ENCODE assay signal across 27 cellular contexts in the genomic region with DNA sequence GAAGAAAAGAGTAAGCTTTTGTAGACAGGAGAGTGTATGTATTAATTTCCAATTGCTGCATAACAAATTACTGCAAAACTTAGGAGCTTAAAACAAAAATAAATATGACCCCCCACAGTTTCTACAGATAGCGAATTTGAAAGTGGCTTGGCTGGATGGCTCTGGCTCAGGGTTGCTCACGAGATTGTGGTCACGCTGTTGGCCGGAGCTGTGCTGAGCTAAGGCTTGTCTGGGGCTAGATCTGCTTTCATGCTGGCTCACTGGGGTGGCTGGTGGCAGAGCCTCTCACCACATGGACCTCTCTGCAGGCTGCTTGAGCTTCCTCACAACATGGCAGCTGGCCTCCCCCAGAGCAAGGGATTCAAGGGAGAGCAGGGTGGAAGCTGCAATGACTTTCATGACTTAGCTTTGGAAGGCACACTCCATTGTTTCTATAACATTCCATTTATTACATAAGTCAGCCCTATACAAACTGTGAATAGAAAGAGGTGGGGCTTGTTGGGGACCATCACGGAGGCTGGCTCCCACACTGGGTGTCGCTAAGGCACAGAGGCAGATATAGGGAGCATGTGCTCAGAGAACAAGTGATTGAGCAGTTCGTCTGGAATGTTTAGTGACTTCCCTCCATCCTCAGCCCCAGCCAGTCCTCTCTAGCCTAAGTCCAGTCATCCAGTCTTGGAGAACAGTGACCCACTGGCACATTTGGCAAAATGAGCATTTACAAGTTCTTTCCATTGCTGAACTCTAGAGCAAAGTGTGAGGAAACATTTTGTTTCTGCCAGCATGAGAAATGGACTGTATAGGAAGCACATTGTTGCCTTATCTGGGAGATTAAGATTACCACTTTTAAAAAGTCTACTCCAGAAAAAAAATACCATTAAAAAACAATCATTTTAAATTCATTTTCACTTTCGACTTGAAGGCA. TPM values are rescaled to one million over a fixed set of nuclear protein-coding genes. Genes with fewer than 3 reads are reported as not detected.
A peak's percentile ranks its signal among the peaks of the same experiment; 100 is the strongest.
DNase-seq lines count a peak whose midpoint lies in the region; ATAC-seq and TF ChIP-seq lines count a peak whose summit lies in the region.
"Had no signal": no experiment of that assay in that cellular context is flagged by ENCODE, and none has a peak within 500 bp of the region (broad histone marks: within the 10 kb centered on the region; RNA-seq: fewer than 3 reads in every experiment).

No MANE protein-coding gene starts in this region.

- 71% methylated on average over 8 of the region's 8 CpGs for WGBS in right cardiac atrium
- WGBS in heart right ventricle, 2 donors, result 80 to 83% methylated on average over 8 of the region's 8 CpGs

- DNase-seq in right cardiac atrium (no peak), heart right ventricle (no peak), amniotic epithelial cell (ENCODE audit: low read depth) (peak; percentile 65), fibroblast of mammary gland (ENCODE audit: low read depth) (peak; percentile 38), stromal cell of bone marrow (ENCODE audit: low read depth) (peak; percentile 46), retina (no peak)
- DNase-seq: activated CD4-positive, alpha-beta memory T cell treated with anti-CD3 and anti-CD28 coated beads for 36 hours; activated effector memory CD4-positive, alpha-beta T cell treated with Interleukin-2 at 50 U/mL for 16 hours; brain microvascular endothelial cell; C1 segment of cervical spinal cord; DND-41; endodermal cell; left colon; MM.1S; NCI-H1417 treated with DMSO at 0.1 percent for 48 hours; NCI-H510A; SHP77 treated with DMSO at 0.1 percent for 48 hours; stimulated activated CD4-positive, alpha-beta T cell treated with anti-CD3 and anti-CD28 coated beads, Interleukin-2, amount 100 ng/mL, for 24 hours; T-cell had no signal

- peak; percentile 57 to 81 for ATAC-seq in right cardiac atrium
- no peak for ATAC-seq in heart right ventricle
- no peak for ATAC-seq in GM18502 (IDR thresholded peaks at IDR 0.05; ENCODE audit: poor library complexity, unreplicated experiment)
- no peak for ATAC-seq in GM19023 (IDR thresholded peaks at IDR 0.05; ENCODE audit: unreplicated experiment)
- ATAC-seq: activated CD4-positive, CD25-positive, alpha-beta regulatory T cell treated with anti-CD3 and anti-CD28 coated beads, Interleukin-2, amount 50 U/mL, for 24 hours; HCT116; left colon; T-cell had no signal

- no peak for TF ChIP-seq CTCF in heart right ventricle (IDR thresholded peaks at IDR 0.05)
- TF ChIP-seq CTCF in fibroblast of mammary gland (conservative IDR thresholded peaks at IDR 0.05; ENCODE audit: control insufficient read depth, insufficient read depth, low read depth, low read length), result no peak

- intact Hi-C loops in right cardiac atrium (cut with DNase I) (no loop called here), heart right ventricle (cut with DNase I) (loop anchor here in 1 of 10 donors (10.0 kb wide), 1 partner anchor 440 kb away; no protein-coding TSS in a partner anchor)

- no peak overlapping the region for H3K4me3 ChIP-seq in right cardiac atrium (ENCODE audit: low read length)
- H3K4me3 ChIP-seq in heart right ventricle, result no peak overlapping the region
- no peak overlapping the region for H3K4me3 ChIP-seq in fibroblast of mammary gland (ENCODE audit: control insufficient read depth, low read depth, low read length)
- H3K4me3 ChIP-seq: esophagus muscularis mucosa, prostate gland, skin epidermis, suprapubic skin had no signal

- H3K9me3 ChIP-seq in right cardiac atrium (ENCODE audit: control insufficient read depth, low read length), result no peaks in the 10 kb centered on the region
- peaks cover 0 to 12% (median 0%) of the 10 kb centered on the region in 11 donors for H3K9me3 ChIP-seq in heart right ventricle
- H3K9me3 ChIP-seq: esophagus muscularis mucosa, prostate gland, suprapubic skin had no signal

- no peaks in the 10 kb centered on the region for H3K4me1 ChIP-seq in right cardiac atrium (ENCODE audit: control insufficient read depth, insufficient read depth, low read length)
- peaks cover 0 to 29% (median 5%) of the 10 kb centered on the region in 9 donors for H3K4me1 ChIP-seq in heart right ventricle
- H3K4me1 ChIP-seq: esophagus muscularis mucosa, prostate gland had no signal

- H3K27me3 ChIP-seq in right cardiac atrium (ENCODE audit: control insufficient read depth, insufficient read depth) (no peaks in the 10 kb centered on the region), heart right ventricle (no peaks in the 10 kb centered on the region)
- H3K27me3 ChIP-seq: brain microvascular endothelial cell, esophagus muscularis mucosa, suprapubic skin had no signal

- H3K36me3 ChIP-seq in heart right ventricle, result no peaks in the 10 kb centered on the region
- H3K36me3 ChIP-seq: brain microvascular endothelial cell, esophagus muscularis mucosa, prostate gland, suprapubic skin had no signal

- H3K27ac ChIP-seq in right cardiac atrium (ENCODE audit: low read length) (no peak overlapping the region), heart right ventricle (no peak overlapping the region)
- H3K27ac ChIP-seq: brain microvascular endothelial cell, esophagus muscularis mucosa, prostate gland, skin epidermis, suprapubic skin had no signal

RNA-seq across cellular contexts. Expression of a gene that starts 47.9 kb away (rescaled TPM):
- total RNA-seq in right cardiac atrium (10 to 100 TPM in 1 of 4 donors, 1 to 10 TPM in 3; 9.3 to 10.7 (median 9.9) TPM), heart right ventricle (1 to 10 TPM; 6.1 to 8.3 (median 7.3) TPM)
- polyA plus RNA-seq in right cardiac atrium (5.3 TPM), heart right ventricle (1 to 10 TPM; 4.0 to 4.4 TPM)

Comparison
In these comparisons a context has a peak if more than half of its experiments do, and no peak if none do; other contexts are left out.
1. ATAC-seq: peak in right cardiac atrium (2 of 2); none in heart right ventricle (0 of 8), GM18502 (single experiment) and GM19023 (single experiment).
2. DNase-seq: peak in amniotic epithelial cell (single experiment), fibroblast of mammary gland (single experiment) and stromal cell of bone marrow (single experiment); none in right cardiac atrium (0 of 3), heart right ventricle (0 of 2) and retina (single experiment).